ENCODE assay signal across 27 cellular contexts in genomic region chr9:22535780-22536179, GRCh38.
"Had no signal": no experiment of that assay in that cellular context is flagged by ENCODE, and none has a peak within 500 bp of the region (broad histone marks: within the 10 kb centered on the region; RNA-seq: fewer than 3 reads in every experiment).

No MANE protein-coding gene starts in this region.

- H3K4me1 ChIP-seq: colonic mucosa, esophagus muscularis mucosa, esophagus squamous epithelium, foreskin keratinocyte, gastrocnemius medialis, gastroesophageal sphincter, heart left ventricle, heart right ventricle had no signal

- H3K27ac ChIP-seq: colonic mucosa, coronary artery, dorsolateral prefrontal cortex, epithelial cell of prostate, esophagus muscularis mucosa, esophagus squamous epithelium, foreskin keratinocyte, gastrocnemius medialis, gastroesophageal sphincter, heart left ventricle, heart right ventricle, hepatocyte had no signal

- H3K36me3 ChIP-seq: colonic mucosa, esophagus muscularis mucosa, esophagus squamous epithelium, gastrocnemius medialis, gastroesophageal sphincter, heart left ventricle, heart right ventricle had no signal

- H3K27me3 Mint-ChIP-seq: dendritic cell treated with granulocyte-macrophage colony-stimulating factor and Interleukin-4, amounts not matched to agents 40 ng/mL and 50 ng/mL, for 4 days; effector memory CD8-positive, alpha-beta T cell had no signal

- H2AFZ ChIP-seq: hepatocyte had no signal

- H3K27me3 ChIP-seq: colonic mucosa, dorsolateral prefrontal cortex, esophagus muscularis mucosa, esophagus squamous epithelium, foreskin keratinocyte, gastrocnemius medialis, gastroesophageal sphincter, heart left ventricle, heart right ventricle, hepatocyte had no signal

- H3K4me3 Mint-ChIP-seq: dendritic cell treated with granulocyte-macrophage colony-stimulating factor and Interleukin-4, amounts not matched to agents 40 ng/mL and 50 ng/mL, for 4 days; effector memory CD8-positive, alpha-beta T cell; endodermal cell had no signal

- H3K27ac Mint-ChIP-seq: dendritic cell treated with granulocyte-macrophage colony-stimulating factor and Interleukin-4, amounts not matched to agents 40 ng/mL and 50 ng/mL, for 4 days; effector memory CD8-positive, alpha-beta T cell; endodermal cell had no signal

- H3K9me3 Mint-ChIP-seq: dendritic cell treated with granulocyte-macrophage colony-stimulating factor and Interleukin-4, amounts not matched to agents 40 ng/mL and 50 ng/mL, for 4 days had no signal

- H3K4me3 ChIP-seq: colonic mucosa, coronary artery, dorsolateral prefrontal cortex, esophagus muscularis mucosa, esophagus squamous epithelium, gastrocnemius medialis, gastroesophageal sphincter, heart left ventricle, heart right ventricle, hepatocyte had no signal

- H3K9me3 ChIP-seq: colonic mucosa, esophagus muscularis mucosa, esophagus squamous epithelium, gastrocnemius medialis, gastroesophageal sphincter, heart left ventricle, heart right ventricle had no signal

- ATAC-seq: effector memory CD8-positive, alpha-beta T cell; esophagus mucosa; foreskin keratinocyte; gastrocnemius medialis; gastroesophageal sphincter; heart left ventricle; heart right ventricle had no signal

- DNase-seq: colonic mucosa; cortex of kidney; dermis blood vessel endothelial cell; dorsolateral prefrontal cortex; effector CD4-positive, alpha-beta T cell; effector CD8-positive, alpha-beta T cell; effector memory CD4-positive, alpha-beta T cell; effector memory CD8-positive, alpha-beta T cell; endodermal cell; erythroblast; esophagus squamous epithelium; foreskin fibroblast; foreskin keratinocyte; foreskin melanocyte; gastrocnemius medialis; glutamatergic neuron; head of caudate nucleus; heart left ventricle; heart right ventricle; hippocampal formation had no signal

- H3K79me2 ChIP-seq: hepatocyte had no signal

- H3K4me2 ChIP-seq: hepatocyte had no signal
